In genomic region chr7:71885487-71885886, GRCh38 we compare ENCODE assay signal across 30 cellular contexts.
"Had no signal": no experiment of that assay in that cellular context is flagged by ENCODE, and none has a peak within 500 bp of the region (broad histone marks: within the 10 kb centered on the region; RNA-seq: fewer than 3 reads in every experiment).

No MANE protein-coding gene starts in this region.

- FAIRE-seq: pancreas had no signal

- H3K27ac ChIP-seq: breast epithelium, gastroesophageal sphincter, hepatocyte, left ventricle myocardium inferior, pancreas, prostate gland, stomach, suprapubic skin, tibial artery had no signal

- ATAC-seq: activated naive CD8-positive, alpha-beta T cell treated with anti-CD3 and anti-CD28 coated beads, Interleukin-2, amount 50 U/mL, for 24 hours; activated T-helper 17 cell treated with anti-CD3 and anti-CD28 coated beads, Interleukin-2, amount 50 U/mL, for 72 hours; gastroesophageal sphincter; natural killer cell; pancreas; stimulated activated naive B cell treated with anti-CD40 and anti-IgM and Interleukin-4, amounts not matched to agents 10 μg/mL and 1 μg/mL and 100 μg/mL, for 72 hours had no signal

- H3K27me3 Mint-ChIP-seq: activated CD4-positive, alpha-beta memory T cell treated with anti-CD3 and anti-CD28 coated beads for 36 hours; activated CD4-positive, alpha-beta T cell treated with anti-CD3 and anti-CD28 coated beads, Interleukin-2, amount 10 ng/mL, durations not matched to agents 24 days and 14 days; activated naive CD8-positive, alpha-beta T cell treated with anti-CD3 and anti-CD28 coated beads, Interleukin-2, amount 50 U/mL, for 24 hours; activated T-helper 17 cell treated with anti-CD3 and anti-CD28 coated beads, Interleukin-2, amount 50 U/mL, for 72 hours; central memory CD8-positive, alpha-beta T cell; dendritic cell treated with granulocyte-macrophage colony-stimulating factor and Interleukin-4, amounts not matched to agents 40 ng/mL and 50 ng/mL, for 4 days; stimulated activated naive B cell treated with anti-CD40 and anti-IgM and Interleukin-4, amounts not matched to agents 10 μg/mL and 1 μg/mL and 100 μg/mL, for 72 hours had no signal

- H3K9me3 ChIP-seq: pancreas, prostate gland had no signal

- H3K36me3 ChIP-seq: breast epithelium, gastroesophageal sphincter, left ventricle myocardium inferior, pancreas, prostate gland, stomach, suprapubic skin, tibial artery had no signal

- DNase-seq: activated CD4-positive, alpha-beta memory T cell treated with anti-CD3 and anti-CD28 coated beads for 36 hours; activated CD4-positive, alpha-beta T cell treated with anti-CD3 and anti-CD28 coated beads, Interleukin-2, amount 10 ng/mL, durations not matched to agents 24 days and 14 days; activated CD4-positive, CD25-positive, alpha-beta regulatory T cell treated with anti-CD3 and anti-CD28 coated beads, Interleukin-2, amount 50 U/mL, for 72 hours; activated CD8-positive, alpha-beta memory T cell treated with anti-CD3 and anti-CD28 coated beads, Interleukin-2, amount 50 U/mL, for 4 hours; activated gamma-delta T cell treated with Interleukin-2 at 50 U/mL for 16 hours; activated naive CD4-positive, alpha-beta T cell treated with anti-CD3 and anti-CD28 coated beads, Interleukin-2, amount 50 U/mL, for 16 hours; activated naive CD8-positive, alpha-beta T cell treated with anti-CD3 and anti-CD28 coated beads, Interleukin-2, amount 50 U/mL, for 24 hours; activated T-cell treated with anti-CD3 and anti-CD28 coated beads, Interleukin-2, amount 50 U/mL, for 1 hour; effector memory CD4-positive, alpha-beta T cell; erythroblast; islet precursor cell; left ventricle myocardium inferior; mesendoderm; natural killer cell; pancreas; stimulated activated CD4-positive, alpha-beta T cell treated with anti-CD3 and anti-CD28 coated beads, Interleukin-15, amount 100 ng/mL, for 24 hours; stimulated activated CD4-positive, alpha-beta T cell treated with anti-CD3 and anti-CD28 coated beads, Interleukin-2, amount 100 ng/mL, for 24 hours; stimulated activated naive B cell treated with anti-CD40 and anti-IgM and Interleukin-4, amounts not matched to agents 10 μg/mL and 1 μg/mL and 100 μg/mL, for 72 hours; stomach; T-helper 2 cell; tibial artery had no signal

- H3K79me2 ChIP-seq: hepatocyte had no signal

- H3K4me1 ChIP-seq: breast epithelium, gastroesophageal sphincter, left ventricle myocardium inferior, pancreas, prostate gland, stomach, suprapubic skin, tibial artery had no signal

- H3K27ac Mint-ChIP-seq: activated CD4-positive, alpha-beta memory T cell treated with anti-CD3 and anti-CD28 coated beads for 36 hours; activated CD4-positive, alpha-beta T cell treated with anti-CD3 and anti-CD28 coated beads, Interleukin-2, amount 10 ng/mL, durations not matched to agents 24 days and 14 days; activated naive CD8-positive, alpha-beta T cell treated with anti-CD3 and anti-CD28 coated beads, Interleukin-2, amount 50 U/mL, for 24 hours; activated T-helper 17 cell treated with anti-CD3 and anti-CD28 coated beads, Interleukin-2, amount 50 U/mL, for 72 hours; dendritic cell treated with granulocyte-macrophage colony-stimulating factor and Interleukin-4, amounts not matched to agents 40 ng/mL and 50 ng/mL, for 4 days; natural killer cell; stimulated activated naive B cell treated with anti-CD40 and anti-IgM and Interleukin-4, amounts not matched to agents 10 μg/mL and 1 μg/mL and 100 μg/mL, for 72 hours had no signal

- H3K4me3 Mint-ChIP-seq: activated CD4-positive, alpha-beta memory T cell treated with anti-CD3 and anti-CD28 coated beads for 36 hours; activated CD4-positive, alpha-beta T cell treated with anti-CD3 and anti-CD28 coated beads, Interleukin-2, amount 10 ng/mL, durations not matched to agents 24 days and 14 days; activated naive CD8-positive, alpha-beta T cell treated with anti-CD3 and anti-CD28 coated beads, Interleukin-2, amount 50 U/mL, for 24 hours; activated T-helper 17 cell treated with anti-CD3 and anti-CD28 coated beads, Interleukin-2, amount 50 U/mL, for 72 hours; central memory CD8-positive, alpha-beta T cell; dendritic cell treated with granulocyte-macrophage colony-stimulating factor and Interleukin-4, amounts not matched to agents 40 ng/mL and 50 ng/mL, for 4 days; natural killer cell; stimulated activated naive B cell treated with anti-CD40 and anti-IgM and Interleukin-4, amounts not matched to agents 10 μg/mL and 1 μg/mL and 100 μg/mL, for 72 hours had no signal

- H3K4me1 Mint-ChIP-seq: activated CD4-positive, alpha-beta T cell treated with anti-CD3 and anti-CD28 coated beads, Interleukin-2, amount 10 ng/mL, durations not matched to agents 24 days and 14 days; activated naive CD8-positive, alpha-beta T cell treated with anti-CD3 and anti-CD28 coated beads, Interleukin-2, amount 50 U/mL, for 24 hours; activated T-helper 17 cell treated with anti-CD3 and anti-CD28 coated beads, Interleukin-2, amount 50 U/mL, for 72 hours; central memory CD8-positive, alpha-beta T cell; natural killer cell; stimulated activated naive B cell treated with anti-CD40 and anti-IgM and Interleukin-4, amounts not matched to agents 10 μg/mL and 1 μg/mL and 100 μg/mL, for 72 hours had no signal

- H3K27me3 ChIP-seq: breast epithelium, gastroesophageal sphincter, hepatocyte, pancreas, stomach, suprapubic skin, tibial artery had no signal

- H3K4me3 ChIP-seq: breast epithelium, gastroesophageal sphincter, hepatocyte, left ventricle myocardium inferior, lung, pancreas, prostate gland, stomach, suprapubic skin, tibial artery had no signal

- H3K36me3 Mint-ChIP-seq: activated CD4-positive, alpha-beta memory T cell treated with anti-CD3 and anti-CD28 coated beads for 36 hours; natural killer cell; stimulated activated naive B cell treated with anti-CD40 and anti-IgM and Interleukin-4, amounts not matched to agents 10 μg/mL and 1 μg/mL and 100 μg/mL, for 72 hours had no signal

- H2AFZ ChIP-seq: hepatocyte had no signal

- H3K4me2 ChIP-seq: hepatocyte had no signal
